ENCODE assay signal across 1 cellular context in the genomic region with DNA sequence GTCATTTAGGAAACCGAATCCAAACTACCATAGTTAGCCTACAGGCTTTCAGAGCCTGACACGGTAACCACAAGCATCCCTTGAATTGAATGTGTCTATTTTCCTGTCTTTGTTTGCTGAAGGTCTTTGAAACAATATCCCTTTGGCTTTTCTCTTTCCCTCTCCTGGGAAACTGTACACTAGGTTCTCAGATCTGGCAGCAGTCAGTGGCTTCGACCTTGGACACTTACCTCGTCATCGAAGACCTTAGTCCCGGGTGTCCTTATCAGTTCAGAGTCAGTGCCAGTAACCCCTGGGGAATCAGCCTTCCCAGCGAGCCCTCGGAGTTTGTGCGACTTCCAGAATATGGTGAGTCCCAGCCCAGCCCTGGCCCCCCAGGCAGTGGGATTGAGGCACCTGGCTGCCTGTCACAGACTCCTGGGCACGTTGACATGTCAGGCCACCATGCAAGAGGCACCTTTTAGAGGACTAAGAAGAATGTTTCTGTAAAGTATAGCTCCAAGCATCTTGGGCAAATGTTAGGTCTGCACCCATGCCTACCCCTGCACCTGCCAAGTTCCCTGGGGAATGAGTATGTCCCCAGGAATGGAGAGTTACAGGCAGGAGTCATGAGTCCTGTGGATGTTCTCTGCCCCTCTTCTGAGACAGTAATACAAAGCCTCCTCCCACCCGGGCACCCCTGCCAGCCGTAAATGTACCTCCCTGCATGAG.
TF ChIP-seq lines count a peak whose summit lies in the region.

No MANE protein-coding gene starts in this region.

TF ChIP-seq in HepG2, 621 proteins besides CTCF, POLR2A, EP300 and RAD21 (continued from another document and continues in another):
- TF ChIP-seq, protein P1, sequence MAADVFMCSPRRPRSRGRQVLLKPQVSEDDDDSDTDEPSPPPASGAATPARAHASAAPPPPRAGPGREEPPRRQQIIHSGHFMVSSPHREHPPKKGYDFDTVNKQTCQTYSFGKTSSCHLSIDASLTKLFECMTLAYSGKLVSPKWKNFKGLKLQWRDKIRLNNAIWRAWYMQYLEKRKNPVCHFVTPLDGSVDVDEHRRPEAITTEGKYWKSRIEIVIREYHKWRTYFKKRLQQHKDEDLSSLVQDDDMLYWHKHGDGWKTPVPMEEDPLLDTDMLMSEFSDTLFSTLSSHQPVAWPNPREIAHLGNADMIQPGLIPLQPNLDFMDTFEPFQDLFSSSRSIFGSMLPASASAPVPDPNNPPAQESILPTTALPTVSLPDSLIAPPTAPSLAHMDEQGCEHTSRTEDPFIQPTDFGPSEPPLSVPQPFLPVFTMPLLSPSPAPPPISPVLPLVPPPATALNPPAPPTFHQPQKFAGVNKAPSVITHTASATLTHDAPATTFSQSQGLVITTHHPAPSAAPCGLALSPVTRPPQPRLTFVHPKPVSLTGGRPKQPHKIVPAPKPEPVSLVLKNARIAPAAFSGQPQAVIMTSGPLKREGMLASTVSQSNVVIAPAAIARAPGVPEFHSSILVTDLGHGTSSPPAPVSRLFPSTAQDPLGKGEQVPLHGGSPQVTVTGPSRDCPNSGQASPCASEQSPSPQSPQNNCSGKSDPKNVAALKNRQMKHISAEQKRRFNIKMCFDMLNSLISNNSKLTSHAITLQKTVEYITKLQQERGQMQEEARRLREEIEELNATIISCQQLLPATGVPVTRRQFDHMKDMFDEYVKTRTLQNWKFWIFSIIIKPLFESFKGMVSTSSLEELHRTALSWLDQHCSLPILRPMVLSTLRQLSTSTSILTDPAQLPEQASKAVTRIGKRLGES (CRISPR knock-in tag; IDR thresholded peaks at IDR 0.05; ENCODE audit: borderline replicate concordance), result no peak
- no peak for TF ChIP-seq FOXC1 (CRISPR knock-in tag; IDR thresholded peaks at IDR 0.05; ENCODE audit: borderline replicate concordance)
- no peak for TF ChIP-seq KLF9 (CRISPR knock-in tag; IDR thresholded peaks at IDR 0.05; ENCODE audit: low read depth)
- TF ChIP-seq, protein P2, sequence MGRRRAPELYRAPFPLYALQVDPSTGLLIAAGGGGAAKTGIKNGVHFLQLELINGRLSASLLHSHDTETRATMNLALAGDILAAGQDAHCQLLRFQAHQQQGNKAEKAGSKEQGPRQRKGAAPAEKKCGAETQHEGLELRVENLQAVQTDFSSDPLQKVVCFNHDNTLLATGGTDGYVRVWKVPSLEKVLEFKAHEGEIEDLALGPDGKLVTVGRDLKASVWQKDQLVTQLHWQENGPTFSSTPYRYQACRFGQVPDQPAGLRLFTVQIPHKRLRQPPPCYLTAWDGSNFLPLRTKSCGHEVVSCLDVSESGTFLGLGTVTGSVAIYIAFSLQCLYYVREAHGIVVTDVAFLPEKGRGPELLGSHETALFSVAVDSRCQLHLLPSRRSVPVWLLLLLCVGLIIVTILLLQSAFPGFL (CRISPR knock-in tag; IDR thresholded peaks at IDR 0.05), result no peak
- peak; percentile 74 for TF ChIP-seq CREM (IDR thresholded peaks at IDR 0.05)
- TF ChIP-seq CREM (CRISPR knock-in tag; IDR thresholded peaks at IDR 0.05), result no peak
- TF ChIP-seq ZNF143 (CRISPR knock-in tag; IDR thresholded peaks at IDR 0.05), result 0 out of 2 replicates have a peak, but pooled peaks have one; percentile 59
- peak; percentile 71 for TF ChIP-seq FOXK2 (IDR thresholded peaks at IDR 0.05)
- TF ChIP-seq HMGA1 (CRISPR knock-in tag; conservative IDR thresholded peaks at IDR 0.05), result no peak
- TF ChIP-seq, protein P3, sequence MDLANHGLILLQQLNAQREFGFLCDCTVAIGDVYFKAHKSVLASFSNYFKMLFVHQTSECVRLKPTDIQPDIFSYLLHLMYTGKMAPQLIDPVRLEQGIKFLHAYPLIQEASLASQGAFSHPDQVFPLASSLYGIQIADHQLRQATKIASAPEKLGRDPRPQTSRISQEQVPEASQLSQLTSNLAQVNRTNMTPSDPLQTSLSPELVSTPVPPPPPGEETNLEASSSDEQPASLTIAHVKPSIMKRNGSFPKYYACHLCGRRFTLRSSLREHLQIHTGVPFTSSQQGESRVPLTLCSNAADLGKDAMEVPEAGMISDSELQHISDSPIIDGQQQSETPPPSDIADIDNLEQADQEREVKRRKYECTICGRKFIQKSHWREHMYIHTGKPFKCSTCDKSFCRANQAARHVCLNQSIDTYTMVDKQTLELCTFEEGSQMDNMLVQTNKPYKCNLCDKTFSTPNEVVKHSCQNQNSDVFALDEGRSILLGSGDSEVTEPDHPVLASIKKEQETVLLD (CRISPR knock-in tag; IDR thresholded peaks at IDR 0.05; ENCODE audit: low read depth), result no peak
- peak; percentile 83 for TF ChIP-seq FOSL2 (CRISPR knock-in tag; IDR thresholded peaks at IDR 0.05)
- no peak for TF ChIP-seq ZNF20 (CRISPR knock-in tag; IDR thresholded peaks at IDR 0.05)
- 0 out of 2 replicates have a peak, but pooled peaks have one; percentile 13 for TF ChIP-seq ZSCAN31 (CRISPR knock-in tag; IDR thresholded peaks at IDR 0.05; ENCODE audit: low read depth)
- TF ChIP-seq, protein P4, sequence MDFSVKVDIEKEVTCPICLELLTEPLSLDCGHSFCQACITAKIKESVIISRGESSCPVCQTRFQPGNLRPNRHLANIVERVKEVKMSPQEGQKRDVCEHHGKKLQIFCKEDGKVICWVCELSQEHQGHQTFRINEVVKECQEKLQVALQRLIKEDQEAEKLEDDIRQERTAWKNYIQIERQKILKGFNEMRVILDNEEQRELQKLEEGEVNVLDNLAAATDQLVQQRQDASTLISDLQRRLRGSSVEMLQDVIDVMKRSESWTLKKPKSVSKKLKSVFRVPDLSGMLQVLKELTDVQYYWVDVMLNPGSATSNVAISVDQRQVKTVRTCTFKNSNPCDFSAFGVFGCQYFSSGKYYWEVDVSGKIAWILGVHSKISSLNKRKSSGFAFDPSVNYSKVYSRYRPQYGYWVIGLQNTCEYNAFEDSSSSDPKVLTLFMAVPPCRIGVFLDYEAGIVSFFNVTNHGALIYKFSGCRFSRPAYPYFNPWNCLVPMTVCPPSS (IDR thresholded peaks at IDR 0.05), result no peak
- TF ChIP-seq, protein P5, sequence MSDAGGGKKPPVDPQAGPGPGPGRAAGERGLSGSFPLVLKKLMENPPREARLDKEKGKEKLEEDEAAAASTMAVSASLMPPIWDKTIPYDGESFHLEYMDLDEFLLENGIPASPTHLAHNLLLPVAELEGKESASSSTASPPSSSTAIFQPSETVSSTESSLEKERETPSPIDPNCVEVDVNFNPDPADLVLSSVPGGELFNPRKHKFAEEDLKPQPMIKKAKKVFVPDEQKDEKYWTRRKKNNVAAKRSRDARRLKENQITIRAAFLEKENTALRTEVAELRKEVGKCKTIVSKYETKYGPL (CRISPR knock-in tag; IDR thresholded peaks at IDR 0.05), result no peak
- 0 out of 2 replicates have a peak, but pooled peaks have one; percentile 48 for TF ChIP-seq SALL2 (CRISPR knock-in tag; IDR thresholded peaks at IDR 0.05)
- TF ChIP-seq MIXL1 (CRISPR knock-in tag; IDR thresholded peaks at IDR 0.05), result peak; percentile 56; the same call in 1 of the 2 replicates
- 0 out of 2 replicates have a peak, but pooled peaks have one; percentile 29 for TF ChIP-seq ZNF768 (CRISPR knock-in tag; IDR thresholded peaks at IDR 0.05)
- peak; percentile 47; the same call in 1 of the 2 replicates for TF ChIP-seq POGZ (CRISPR knock-in tag; IDR thresholded peaks at IDR 0.05)
- no peak for TF ChIP-seq ZNF598 (CRISPR knock-in tag; IDR thresholded peaks at IDR 0.05; ENCODE audit: borderline replicate concordance)
- peak; percentile 55; the same call in 1 of the 2 replicates for TF ChIP-seq ZNF891 (CRISPR knock-in tag; IDR thresholded peaks at IDR 0.05)
- peak; percentile 52; the same call in 1 of the 2 replicates for TF ChIP-seq KAT7 (CRISPR knock-in tag; IDR thresholded peaks at IDR 0.05; ENCODE audit: borderline replicate concordance)
- TF ChIP-seq NR2F2 (IDR thresholded peaks at IDR 0.05; ENCODE audit: borderline replicate concordance, low read depth), result peak; percentile 67
- TF ChIP-seq SNAPC2 (CRISPR knock-in tag; IDR thresholded peaks at IDR 0.05), result peak; percentile 41; the same call in 1 of the 2 replicates
- no peak for TF ChIP-seq SP140L (CRISPR knock-in tag; IDR thresholded peaks at IDR 0.05; ENCODE audit: borderline replicate concordance)
- no peak for TF ChIP-seq SAFB2 (CRISPR knock-in tag; IDR thresholded peaks at IDR 0.05; ENCODE audit: borderline replicate concordance, low read depth)
- TF ChIP-seq SMAD3 (CRISPR knock-in tag; IDR thresholded peaks at IDR 0.05), result peak; percentile 94
- peak; percentile 54; the same call in 1 of the 2 replicates for TF ChIP-seq CBFB (CRISPR knock-in tag; IDR thresholded peaks at IDR 0.05)
- peak; percentile 43; the same call in 1 of the 2 replicates for TF ChIP-seq YEATS4 (CRISPR knock-in tag; IDR thresholded peaks at IDR 0.05; ENCODE audit: borderline replicate concordance)
- TF ChIP-seq HIVEP1 (CRISPR knock-in tag; IDR thresholded peaks at IDR 0.05), result peak; percentile 53; the same call in 1 of the 2 replicates
- TF ChIP-seq CBX2 (IDR thresholded peaks at IDR 0.05; ENCODE audit: low read depth, low read length), result no peak
- TF ChIP-seq CBX2 (CRISPR knock-in tag; IDR thresholded peaks at IDR 0.05; ENCODE audit: low read depth), result no peak
- peak; percentile 67 for TF ChIP-seq XRCC5 (optimal IDR thresholded peaks at IDR 0.05; ENCODE audit: low read length)
- TF ChIP-seq, protein P6, sequence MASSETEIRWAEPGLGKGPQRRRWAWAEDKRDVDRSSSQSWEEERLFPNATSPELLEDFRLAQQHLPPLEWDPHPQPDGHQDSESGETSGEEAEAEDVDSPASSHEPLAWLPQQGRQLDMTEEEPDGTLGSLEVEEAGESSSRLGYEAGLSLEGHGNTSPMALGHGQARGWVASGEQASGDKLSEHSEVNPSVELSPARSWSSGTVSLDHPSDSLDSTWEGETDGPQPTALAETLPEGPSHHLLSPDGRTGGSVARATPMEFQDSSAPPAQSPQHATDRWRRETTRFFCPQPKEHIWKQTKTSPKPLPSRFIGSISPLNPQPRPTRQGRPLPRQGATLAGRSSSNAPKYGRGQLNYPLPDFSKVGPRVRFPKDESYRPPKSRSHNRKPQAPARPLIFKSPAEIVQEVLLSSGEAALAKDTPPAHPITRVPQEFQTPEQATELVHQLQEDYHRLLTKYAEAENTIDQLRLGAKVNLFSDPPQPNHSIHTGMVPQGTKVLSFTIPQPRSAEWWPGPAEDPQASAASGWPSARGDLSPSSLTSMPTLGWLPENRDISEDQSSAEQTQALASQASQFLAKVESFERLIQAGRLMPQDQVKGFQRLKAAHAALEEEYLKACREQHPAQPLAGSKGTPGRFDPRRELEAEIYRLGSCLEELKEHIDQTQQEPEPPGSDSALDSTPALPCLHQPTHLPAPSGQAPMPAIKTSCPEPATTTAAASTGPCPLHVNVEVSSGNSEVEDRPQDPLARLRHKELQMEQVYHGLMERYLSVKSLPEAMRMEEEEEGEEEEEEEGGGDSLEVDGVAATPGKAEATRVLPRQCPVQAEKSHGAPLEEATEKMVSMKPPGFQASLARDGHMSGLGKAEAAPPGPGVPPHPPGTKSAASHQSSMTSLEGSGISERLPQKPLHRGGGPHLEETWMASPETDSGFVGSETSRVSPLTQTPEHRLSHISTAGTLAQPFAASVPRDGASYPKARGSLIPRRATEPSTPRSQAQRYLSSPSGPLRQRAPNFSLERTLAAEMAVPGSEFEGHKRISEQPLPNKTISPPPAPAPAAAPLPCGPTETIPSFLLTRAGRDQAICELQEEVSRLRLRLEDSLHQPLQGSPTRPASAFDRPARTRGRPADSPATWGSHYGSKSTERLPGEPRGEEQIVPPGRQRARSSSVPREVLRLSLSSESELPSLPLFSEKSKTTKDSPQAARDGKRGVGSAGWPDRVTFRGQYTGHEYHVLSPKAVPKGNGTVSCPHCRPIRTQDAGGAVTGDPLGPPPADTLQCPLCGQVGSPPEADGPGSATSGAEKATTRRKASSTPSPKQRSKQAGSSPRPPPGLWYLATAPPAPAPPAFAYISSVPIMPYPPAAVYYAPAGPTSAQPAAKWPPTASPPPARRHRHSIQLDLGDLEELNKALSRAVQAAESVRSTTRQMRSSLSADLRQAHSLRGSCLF (CRISPR knock-in tag; IDR thresholded peaks at IDR 0.05; ENCODE audit: borderline replicate concordance), result no peak; the same call in 1 of the 2 replicates
- no peak; the same call in 1 of the 2 replicates for TF ChIP-seq ZNF547 (CRISPR knock-in tag; IDR thresholded peaks at IDR 0.05)
- TF ChIP-seq GABPB1 (CRISPR knock-in tag; IDR thresholded peaks at IDR 0.05), result 0 out of 2 replicates have a peak, but pooled peaks have one; percentile 25
- peak; percentile 84 for TF ChIP-seq TBX2 (CRISPR knock-in tag; IDR thresholded peaks at IDR 0.05; ENCODE audit: borderline replicate concordance)
- TF ChIP-seq, protein P7, sequence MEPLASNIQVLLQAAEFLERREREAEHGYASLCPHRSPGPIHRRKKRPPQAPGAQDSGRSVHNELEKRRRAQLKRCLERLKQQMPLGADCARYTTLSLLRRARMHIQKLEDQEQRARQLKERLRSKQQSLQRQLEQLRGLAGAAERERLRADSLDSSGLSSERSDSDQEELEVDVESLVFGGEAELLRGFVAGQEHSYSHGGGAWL (CRISPR knock-in tag; IDR thresholded peaks at IDR 0.05), result peak; percentile 67; the same call in 1 of the 2 replicates
- no peak for TF ChIP-seq ELF4 (CRISPR knock-in tag; IDR thresholded peaks at IDR 0.05; ENCODE audit: borderline replicate concordance)
- TF ChIP-seq ZNF616 (CRISPR knock-in tag; IDR thresholded peaks at IDR 0.05; ENCODE audit: low read depth), result peak; percentile 37; the same call in 1 of the 2 replicates
- peak; percentile 76 for TF ChIP-seq ISL2 (CRISPR knock-in tag; IDR thresholded peaks at IDR 0.05)
- TF ChIP-seq, protein P8, sequence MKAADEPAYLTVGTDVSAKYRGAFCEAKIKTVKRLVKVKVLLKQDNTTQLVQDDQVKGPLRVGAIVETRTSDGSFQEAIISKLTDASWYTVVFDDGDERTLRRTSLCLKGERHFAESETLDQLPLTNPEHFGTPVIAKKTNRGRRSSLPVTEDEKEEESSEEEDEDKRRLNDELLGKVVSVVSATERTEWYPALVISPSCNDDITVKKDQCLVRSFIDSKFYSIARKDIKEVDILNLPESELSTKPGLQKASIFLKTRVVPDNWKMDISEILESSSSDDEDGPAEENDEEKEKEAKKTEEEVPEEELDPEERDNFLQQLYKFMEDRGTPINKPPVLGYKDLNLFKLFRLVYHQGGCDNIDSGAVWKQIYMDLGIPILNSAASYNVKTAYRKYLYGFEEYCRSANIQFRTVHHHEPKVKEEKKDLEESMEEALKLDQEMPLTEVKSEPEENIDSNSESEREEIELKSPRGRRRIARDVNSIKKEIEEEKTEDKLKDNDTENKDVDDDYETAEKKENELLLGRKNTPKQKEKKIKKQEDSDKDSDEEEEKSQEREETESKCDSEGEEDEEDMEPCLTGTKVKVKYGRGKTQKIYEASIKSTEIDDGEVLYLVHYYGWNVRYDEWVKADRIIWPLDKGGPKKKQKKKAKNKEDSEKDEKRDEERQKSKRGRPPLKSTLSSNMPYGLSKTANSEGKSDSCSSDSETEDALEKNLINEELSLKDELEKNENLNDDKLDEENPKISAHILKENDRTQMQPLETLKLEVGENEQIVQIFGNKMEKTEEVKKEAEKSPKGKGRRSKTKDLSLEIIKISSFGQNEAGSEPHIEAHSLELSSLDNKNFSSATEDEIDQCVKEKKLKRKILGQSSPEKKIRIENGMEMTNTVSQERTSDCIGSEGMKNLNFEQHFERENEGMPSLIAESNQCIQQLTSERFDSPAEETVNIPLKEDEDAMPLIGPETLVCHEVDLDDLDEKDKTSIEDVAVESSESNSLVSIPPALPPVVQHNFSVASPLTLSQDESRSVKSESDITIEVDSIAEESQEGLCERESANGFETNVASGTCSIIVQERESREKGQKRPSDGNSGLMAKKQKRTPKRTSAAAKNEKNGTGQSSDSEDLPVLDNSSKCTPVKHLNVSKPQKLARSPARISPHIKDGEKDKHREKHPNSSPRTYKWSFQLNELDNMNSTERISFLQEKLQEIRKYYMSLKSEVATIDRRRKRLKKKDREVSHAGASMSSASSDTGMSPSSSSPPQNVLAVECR (CRISPR knock-in tag; IDR thresholded peaks at IDR 0.05; ENCODE audit: borderline replicate concordance), result peak; percentile 18; the same call in 1 of the 2 replicates
